In the genomic region with DNA sequence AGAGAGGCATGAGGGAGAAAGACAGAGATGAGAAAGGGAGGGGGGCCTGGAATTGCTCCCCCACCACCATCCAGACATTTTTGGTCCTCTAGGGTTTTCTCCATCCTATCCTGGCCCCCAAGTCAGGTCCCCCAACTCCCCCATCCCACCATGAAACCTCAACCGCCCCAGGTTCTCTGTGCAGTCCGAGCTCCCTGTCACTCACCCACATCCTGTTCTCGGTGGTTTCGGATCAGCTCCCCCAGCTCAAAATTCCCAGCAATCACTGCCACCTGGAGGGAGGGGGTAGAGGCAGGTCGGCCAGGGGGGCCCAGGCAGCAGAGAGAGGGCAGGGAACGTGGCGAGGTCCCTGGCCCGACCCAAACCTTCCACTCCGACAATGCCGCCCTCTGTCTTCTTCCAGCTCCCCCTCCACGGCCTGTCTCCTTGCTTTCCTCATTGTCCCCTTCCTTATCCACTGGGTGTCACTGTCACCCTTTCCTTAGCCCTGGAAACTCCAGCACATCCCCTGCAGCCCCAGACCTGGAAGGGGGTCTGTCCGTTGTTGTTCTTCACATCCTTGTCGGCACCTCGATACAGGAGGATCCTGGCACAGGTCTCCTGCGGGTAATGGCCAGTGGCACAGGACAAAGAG, we compare ENCODE assay signal across 1 cellular context.
TF ChIP-seq lines count a peak whose summit lies in the region.

No MANE protein-coding gene starts in this region.

TF ChIP-seq in GM23338, 12 proteins besides CTCF, POLR2A, EP300 and RAD21 (continued from another document):
- TF ChIP-seq, protein P1, sequence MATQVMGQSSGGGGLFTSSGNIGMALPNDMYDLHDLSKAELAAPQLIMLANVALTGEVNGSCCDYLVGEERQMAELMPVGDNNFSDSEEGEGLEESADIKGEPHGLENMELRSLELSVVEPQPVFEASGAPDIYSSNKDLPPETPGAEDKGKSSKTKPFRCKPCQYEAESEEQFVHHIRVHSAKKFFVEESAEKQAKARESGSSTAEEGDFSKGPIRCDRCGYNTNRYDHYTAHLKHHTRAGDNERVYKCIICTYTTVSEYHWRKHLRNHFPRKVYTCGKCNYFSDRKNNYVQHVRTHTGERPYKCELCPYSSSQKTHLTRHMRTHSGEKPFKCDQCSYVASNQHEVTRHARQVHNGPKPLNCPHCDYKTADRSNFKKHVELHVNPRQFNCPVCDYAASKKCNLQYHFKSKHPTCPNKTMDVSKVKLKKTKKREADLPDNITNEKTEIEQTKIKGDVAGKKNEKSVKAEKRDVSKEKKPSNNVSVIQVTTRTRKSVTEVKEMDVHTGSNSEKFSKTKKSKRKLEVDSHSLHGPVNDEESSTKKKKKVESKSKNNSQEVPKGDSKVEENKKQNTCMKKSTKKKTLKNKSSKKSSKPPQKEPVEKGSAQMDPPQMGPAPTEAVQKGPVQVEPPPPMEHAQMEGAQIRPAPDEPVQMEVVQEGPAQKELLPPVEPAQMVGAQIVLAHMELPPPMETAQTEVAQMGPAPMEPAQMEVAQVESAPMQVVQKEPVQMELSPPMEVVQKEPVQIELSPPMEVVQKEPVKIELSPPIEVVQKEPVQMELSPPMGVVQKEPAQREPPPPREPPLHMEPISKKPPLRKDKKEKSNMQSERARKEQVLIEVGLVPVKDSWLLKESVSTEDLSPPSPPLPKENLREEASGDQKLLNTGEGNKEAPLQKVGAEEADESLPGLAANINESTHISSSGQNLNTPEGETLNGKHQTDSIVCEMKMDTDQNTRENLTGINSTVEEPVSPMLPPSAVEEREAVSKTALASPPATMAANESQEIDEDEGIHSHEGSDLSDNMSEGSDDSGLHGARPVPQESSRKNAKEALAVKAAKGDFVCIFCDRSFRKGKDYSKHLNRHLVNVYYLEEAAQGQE (IDR thresholded peaks at IDR 0.05; ENCODE audit: unreplicated experiment): no peak
- TF ChIP-seq ZNF331 (CRISPR knock-in tag; IDR thresholded peaks at IDR 0.05; ENCODE audit: low read depth) (no peak), CREB1 (CRISPR knock-in tag; IDR thresholded peaks at IDR 0.05; ENCODE audit: low read depth) (no peak), STAT1 (IDR thresholded peaks at IDR 0.05; ENCODE audit: unreplicated experiment) (no peak), NANOG (IDR thresholded peaks at IDR 0.05; ENCODE audit: borderline replicate concordance) (no peak), POLR2AphosphoS5 (IDR thresholded peaks at IDR 0.05; ENCODE audit: low read depth) (no peak), ZNF462 (CRISPR knock-in tag; IDR thresholded peaks at IDR 0.05) (no peak), JUNB (IDR thresholded peaks at IDR 0.05; ENCODE audit: unreplicated experiment) (no peak), EZH2 (IDR thresholded peaks at IDR 0.05; ENCODE audit: low read depth, unreplicated experiment) (no peak), ZNF114 (CRISPR knock-in tag; IDR thresholded peaks at IDR 0.05) (no peak)
- TF ChIP-seq, protein P2, sequence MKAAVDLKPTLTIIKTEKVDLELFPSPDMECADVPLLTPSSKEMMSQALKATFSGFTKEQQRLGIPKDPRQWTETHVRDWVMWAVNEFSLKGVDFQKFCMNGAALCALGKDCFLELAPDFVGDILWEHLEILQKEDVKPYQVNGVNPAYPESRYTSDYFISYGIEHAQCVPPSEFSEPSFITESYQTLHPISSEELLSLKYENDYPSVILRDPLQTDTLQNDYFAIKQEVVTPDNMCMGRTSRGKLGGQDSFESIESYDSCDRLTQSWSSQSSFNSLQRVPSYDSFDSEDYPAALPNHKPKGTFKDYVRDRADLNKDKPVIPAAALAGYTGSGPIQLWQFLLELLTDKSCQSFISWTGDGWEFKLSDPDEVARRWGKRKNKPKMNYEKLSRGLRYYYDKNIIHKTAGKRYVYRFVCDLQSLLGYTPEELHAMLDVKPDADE (IDR thresholded peaks at IDR 0.05): no peak
